ENCODE assay signal across 1 cellular context in genomic region chr20:50027611-50028105, GRCh38.
A peak's percentile ranks its signal among the peaks of the same experiment; 100 is the strongest.
TF ChIP-seq lines count a peak whose summit lies in the region.

No MANE protein-coding gene starts in this region.

TF ChIP-seq in SK-N-SH, 30 proteins besides CTCF, POLR2A, EP300 and RAD21 (continued from another document):
- TF ChIP-seq ZBTB33 (IDR thresholded peaks at IDR 0.05; ENCODE audit: borderline replicate concordance, low read depth) (no peak), NFIC (IDR thresholded peaks at IDR 0.05; ENCODE audit: borderline replicate concordance) (peak; percentile 98), GATA2 (CRISPR knock-in tag; IDR thresholded peaks at IDR 0.05) (peak; percentile 13; the same call in 1 of the 2 replicates), PBX3 (IDR thresholded peaks at IDR 0.05) (peak; percentile 86), SIN3A (IDR thresholded peaks at IDR 0.05; ENCODE audit: borderline replicate concordance, low read depth, low read length) (peak; percentile 99), IRF3 (IDR thresholded peaks at IDR 0.05; ENCODE audit: low read depth, low read length) (no peak), SMC3 (IDR thresholded peaks at IDR 0.05; ENCODE audit: low read depth, low read length) (no peak)
TF ChIP-seq in SK-N-SH: peak in this region for 15.
